14 cellular contexts compared by ENCODE assay signal in genomic region chr2:159946326-159946992, GRCh38. TPM values are rescaled to one million over a fixed set of nuclear protein-coding genes. Genes with fewer than 3 reads are reported as not detected.
A peak's percentile ranks its signal among the peaks of the same experiment; 100 is the strongest.
DNase-seq lines count a peak whose midpoint lies in the region; ATAC-seq and TF ChIP-seq lines count a peak whose summit lies in the region.
"Had no signal": no experiment of that assay in that cellular context is flagged by ENCODE, and none has a peak within 500 bp of the region (broad histone marks: within the 10 kb centered on the region; RNA-seq: fewer than 3 reads in every experiment).

No MANE protein-coding gene starts in this region.

- H3K9me3 Mint-ChIP-seq in CD8-positive, alpha-beta T cell = no peaks in the 10 kb centered on the region
- H3K9me3 Mint-ChIP-seq: CD8-positive, alpha-beta memory T cell; natural killer cell treated with Interleukin-12 subunit alpha and Interleukin-12 subunit beta and Interleukin-15 and Interleukin-18, amount 100 ng/mL, for 72 hours had no signal

- peaks cover 12% of the 10 kb centered on the region for H3K27me3 Mint-ChIP-seq in CD8-positive, alpha-beta T cell (ENCODE audit: low read depth)

- H3K4me1 ChIP-seq in CD8-positive, alpha-beta T cell (ENCODE audit: insufficient read depth, low read length) = no peaks in the 10 kb centered on the region

- H3K4me3 ChIP-seq in BJ (ENCODE audit: low read depth, low read length) = no peak overlapping the region
- no peak overlapping the region for H3K4me3 ChIP-seq in cardiac fibroblast (replicated peaks in 1 of 2; ENCODE audit: low read depth in 2 of 2, low read length in 2 of 2)
- no peak overlapping the region for H3K4me3 ChIP-seq in CD8-positive, alpha-beta T cell (ENCODE audit: low read depth, low read length)
- H3K4me3 ChIP-seq: cardiac muscle cell, K562 had no signal

- no peaks in the 10 kb centered on the region for H3K27me3 ChIP-seq in BJ (ENCODE audit: control insufficient read depth, insufficient read depth, low read length)
- no peaks in the 10 kb centered on the region for H3K27me3 ChIP-seq in CD8-positive, alpha-beta T cell (ENCODE audit: insufficient read depth, low read length)
- H3K27me3 ChIP-seq: cardiac muscle cell had no signal

- H3K4me1 Mint-ChIP-seq in CD8-positive, alpha-beta T cell (ENCODE audit: low read depth) = no peaks in the 10 kb centered on the region
- H3K4me1 Mint-ChIP-seq: CD8-positive, alpha-beta memory T cell had no signal

- no peak overlapping the region for H3K27ac ChIP-seq in CD8-positive, alpha-beta T cell (ENCODE audit: low read depth, low read length)
- H3K27ac ChIP-seq: cardiac muscle cell had no signal

- no peaks in the 10 kb centered on the region; the same call in 1 of the 2 replicates for H3K36me3 ChIP-seq in BJ (ENCODE audit: control insufficient read depth, insufficient read depth, low read length)
- H3K36me3 ChIP-seq in CD8-positive, alpha-beta T cell (ENCODE audit: insufficient read depth, low read length) = no peaks in the 10 kb centered on the region
- H3K36me3 ChIP-seq: cardiac muscle cell had no signal

- DNase-seq in BJ (ENCODE audit: low read depth) (peak; percentile 73), NCI-H1930 (lab: John Stamatoyannopoulos, UW) (peak; percentile 42 to 58), cardiac fibroblast (ENCODE audit: low read depth in 2 of 2) (peak; percentile 91 to 92), left kidney (ENCODE audit: low read depth, low spot score) (peak; percentile 7)
- DNase-seq in CD8-positive, alpha-beta T cell = no peak
- DNase-seq in stimulated activated CD4-positive, alpha-beta T cell treated with anti-CD3 and anti-CD28 coated beads, Interleukin-4, amount 100 ng/mL, for 1 hour = no peak
- DNase-seq: CD8-positive, alpha-beta memory T cell; NK-92 treated with Interleukin-12 subunit alpha and Interleukin-12 subunit beta, amount 100 ng/mL, for 24 hours; stimulated activated CD4-positive, alpha-beta T cell treated with anti-CD3 and anti-CD28 coated beads, Interleukin-2, amount 100 ng/mL, for 24 hours had no signal

- intact Hi-C loops in CD8-positive, alpha-beta T cell (cut with DNase I, micrococcal nuclease) = no loop called here

- no peaks in the 10 kb centered on the region for H3K9me3 ChIP-seq in CD8-positive, alpha-beta T cell (ENCODE audit: low read length)

- no peaks in the 10 kb centered on the region for H3K36me3 Mint-ChIP-seq in CD8-positive, alpha-beta T cell
- H3K36me3 Mint-ChIP-seq: CD8-positive, alpha-beta memory T cell; natural killer cell treated with Interleukin-12 subunit alpha and Interleukin-12 subunit beta and Interleukin-15 and Interleukin-18, amount 100 ng/mL, for 72 hours had no signal

- POLR2A ChIA-PET in BJ (lab: Charles Lee) = interaction anchor here (0.7 kb wide), 1 partner anchor 946 kb away, joined by 5 read pairs; no protein-coding TSS in a partner anchor
- POLR2A ChIA-PET in CD8-positive, alpha-beta T cell (lab: Charles Lee) = no interaction called here

- no peak overlapping the region for H3K4me3 Mint-ChIP-seq in CD8-positive, alpha-beta T cell
- H3K4me3 Mint-ChIP-seq: CD8-positive, alpha-beta memory T cell; natural killer cell treated with Interleukin-12 subunit alpha and Interleukin-12 subunit beta and Interleukin-15 and Interleukin-18, amount 100 ng/mL, for 72 hours had no signal

- TF ChIP-seq CTCF in BJ (IDR thresholded peaks at IDR 0.05; ENCODE audit: insufficient read depth, low read depth, low read length) = no peak
- TF ChIP-seq CTCF in cardiac fibroblast (IDR thresholded peaks at IDR 0.05; ENCODE audit: low read depth, low read length) = no peak
- TF ChIP-seq CTCF in CD8-positive, alpha-beta T cell (IDR thresholded peaks at IDR 0.05) = no peak

- CTCF ChIA-PET in BJ (lab: Yijun Ruan, JAX) = interaction anchor here (1.5 to 1.8 kb wide), 2 partner anchors 15 to 25 kb away, joined by 3 to 5 read pairs; no protein-coding TSS in a partner anchor
- CTCF ChIA-PET in CD8-positive, alpha-beta T cell (lab: Charles Lee) = no interaction called here

- H3K27ac Mint-ChIP-seq in CD8-positive, alpha-beta T cell = no peak overlapping the region
- H3K27ac Mint-ChIP-seq: CD8-positive, alpha-beta memory T cell; natural killer cell treated with Interleukin-12 subunit alpha and Interleukin-12 subunit beta and Interleukin-15 and Interleukin-18, amount 100 ng/mL, for 72 hours had no signal

- no peak for ATAC-seq in CD8-positive, alpha-beta T cell
- ATAC-seq in HG03469 (IDR thresholded peaks at IDR 0.05; ENCODE audit: unreplicated experiment) (no peak), HG02884 (IDR thresholded peaks at IDR 0.05; ENCODE audit: unreplicated experiment) (no peak)
- ATAC-seq: K562; natural killer cell treated with Interleukin-12 subunit alpha and Interleukin-12 subunit beta and Interleukin-15 and Interleukin-18, amount 100 ng/mL, for 72 hours had no signal

RNA-seq across cellular contexts. Expression of gene LY75, which starts 41.9 kb away (rescaled TPM):
- 0.38 and 0.75 TPM in 2 replicates for polyA plus RNA-seq in BJ (2011; rRNA removed)
- polyA minus RNA-seq in BJ (2011; rRNA and poly(A)+ RNA removed) = 0.09 and 0.26 TPM in 2 replicates
- 10 to 100 TPM; 20.0 to 21.3 TPM for total RNA-seq in CD8-positive, alpha-beta T cell
- polyA plus RNA-seq: cardiac muscle cell had no signal

Comparison
In these comparisons a context has a peak if more than half of its experiments do, and no peak if none do; other contexts are left out.
1. DNase-seq: peak in BJ (single experiment), NCI-H1930 (2 of 2), cardiac fibroblast (2 of 2) and left kidney (single experiment); none in CD8-positive, alpha-beta T cell (0 of 7) and stimulated activated CD4-positive, alpha-beta T cell treated with anti-CD3 and anti-CD28 coated beads, Interleukin-4, amount 100 ng/mL, for 1 hour (single experiment).